Comparison of ENCODE assay signal across 20 cellular contexts in genomic region chr7:11988186-11988585, GRCh38.
"Had no signal": no experiment of that assay in that cellular context is flagged by ENCODE, and none has a peak within 500 bp of the region (broad histone marks: within the 10 kb centered on the region; RNA-seq: fewer than 3 reads in every experiment).

No MANE protein-coding gene starts in this region.

- FAIRE-seq: bronchial epithelial cell, urothelium cell line had no signal

- DNase-seq: activated CD4-positive, alpha-beta memory T cell treated with anti-CD3 and anti-CD28 coated beads for 36 hours; activated CD4-positive, alpha-beta T cell treated with anti-CD3 and anti-CD28 coated beads for 36 hours; activated CD8-positive, alpha-beta memory T cell treated with anti-CD3 and anti-CD28 coated beads, Interleukin-2, amount 10 ng/mL, durations not matched to agents 7 days and 5 days; activated naive CD4-positive, alpha-beta T cell treated with anti-CD3 and anti-CD28 coated beads, Interleukin-2, amount 10 ng/mL, durations not matched to agents 7 days and 5 days; activated T-cell treated with anti-CD3 and anti-CD28 coated beads, Interleukin-2, amount 50 U/mL, for 1 hour; dermis blood vessel endothelial cell; head of caudate nucleus; immature natural killer cell; midbrain; psoas muscle; sigmoid colon; spleen; stimulated activated CD4-positive, alpha-beta T cell treated with anti-CD3 and anti-CD28 coated beads, Interleukin-2, amount 100 ng/mL, for 24 hours; stomach; WERI-Rb-1 had no signal

- H3K9me3 ChIP-seq: psoas muscle, thoracic aorta had no signal

- H3K4me1 ChIP-seq: ascending aorta, psoas muscle, sigmoid colon, spleen, stomach had no signal

- H3K27ac ChIP-seq: ascending aorta, epithelial cell of prostate, psoas muscle, sigmoid colon, spleen, stomach, thoracic aorta, WERI-Rb-1 had no signal

- H3K4me3 ChIP-seq: ascending aorta, psoas muscle, sigmoid colon, spleen, stomach, thoracic aorta had no signal

- ATAC-seq: activated CD4-positive, alpha-beta T cell treated with anti-CD3 and anti-CD28 coated beads for 36 hours; activated CD8-positive, alpha-beta memory T cell treated with anti-CD3 and anti-CD28 coated beads, Interleukin-2, amount 10 ng/mL, durations not matched to agents 7 days and 5 days; psoas muscle had no signal

- H3K27me3 ChIP-seq: ascending aorta, sigmoid colon, spleen, stomach had no signal

- H3K36me3 ChIP-seq: ascending aorta, sigmoid colon, spleen, stomach, thoracic aorta, WERI-Rb-1 had no signal
